ENCODE assay signal across 8 cellular contexts in the genomic region with DNA sequence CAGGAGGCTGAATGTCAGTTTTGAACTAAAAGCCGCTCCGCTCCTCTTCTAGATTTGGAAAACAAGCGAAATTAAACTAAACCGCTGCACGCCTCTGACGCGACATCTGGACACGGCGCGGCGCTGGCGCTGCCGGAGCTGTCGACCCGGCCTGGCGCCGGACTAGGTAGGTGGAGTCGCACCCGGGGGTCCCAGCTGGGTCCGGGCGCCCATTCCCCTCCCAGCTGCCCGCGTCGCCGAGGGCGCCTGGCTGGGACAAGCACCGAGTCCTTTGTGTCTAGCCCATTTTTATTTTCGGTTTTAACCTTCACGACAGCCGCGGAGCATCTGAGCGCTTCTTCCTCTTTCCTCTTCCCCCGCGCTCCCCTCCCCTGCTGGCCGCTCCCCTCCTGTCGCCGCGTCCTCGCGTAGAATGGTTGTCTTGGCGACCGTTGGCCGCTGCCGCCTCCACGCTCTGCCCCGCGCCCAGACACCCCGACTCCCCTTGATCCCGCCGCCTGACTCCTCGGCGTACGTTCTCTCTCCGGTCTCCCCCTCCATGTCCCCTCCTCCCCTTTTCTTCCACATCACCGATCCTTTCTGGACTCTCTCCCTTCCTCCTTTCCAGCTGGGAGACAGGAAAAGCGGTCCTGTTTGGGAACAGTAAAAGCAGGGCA. TPM values are rescaled to one million over a fixed set of nuclear protein-coding genes. Genes with fewer than 3 reads are reported as not detected.
DNase-seq lines count a peak whose midpoint lies in the region; ATAC-seq, FAIRE-seq and TF ChIP-seq lines count a peak whose summit lies in the region.

No MANE protein-coding gene starts in this region.

- peak in 2 of 3 experiments; percentile 4 to 46 for TF ChIP-seq CTCF in keratinocyte (optimal IDR thresholded peaks at IDR 0.05 in 1 of 3, IDR thresholded peaks at IDR 0.05 in 1 of 3, conservative IDR thresholded peaks at IDR 0.05 in 1 of 3; ENCODE audit: extremely low read depth in 1 of 3, insufficient read depth in 2 of 3, low read length in 3 of 3)
- TF ChIP-seq CTCF in D721Med (IDR thresholded peaks at IDR 0.05; ENCODE audit: insufficient read depth, missing control alignments) = no peak

- peaks cover 29% of the 10 kb centered on the region for H3K79me2 ChIP-seq in keratinocyte (ENCODE audit: control insufficient read depth, insufficient read depth, low read length)

- dilution Hi-C loops in keratinocyte (cut with MboI; ENCODE audit: extremely low pct_ligation_motif_present, low sequenced_read_pairs) = no loop called here

- no peaks in the 10 kb centered on the region for H3K27me3 ChIP-seq in keratinocyte (ENCODE audit: control insufficient read depth, extremely low read depth, insufficient read depth, low read length)

- H3K4me1 ChIP-seq in keratinocyte (ENCODE audit: control insufficient read depth, extremely low read depth, insufficient read depth, low read length) = peaks cover 22% of the 10 kb centered on the region

- H3K4me3 ChIP-seq in keratinocyte (ENCODE audit: control insufficient read depth in 2 of 3, extremely low read depth in 1 of 3, insufficient read depth in 2 of 3, low read depth in 1 of 3, low read length in 3 of 3) = peak overlapping the region; percentile 84 to 96 (median 91)

- no peaks in the 10 kb centered on the region for H3K9me3 ChIP-seq in keratinocyte (ENCODE audit: control insufficient read depth, low read depth, low read length)

- peak; percentile 88 for ATAC-seq in GM18498 (IDR thresholded peaks at IDR 0.05; ENCODE audit: unreplicated experiment)
- peak; percentile 81 for ATAC-seq in HG02610 (IDR thresholded peaks at IDR 0.05; ENCODE audit: unreplicated experiment)

- no peaks in the 10 kb centered on the region for H4K20me1 ChIP-seq in keratinocyte (ENCODE audit: control insufficient read depth, extremely low read depth, insufficient read depth, low read length)

- H3K27ac ChIP-seq in caudate nucleus (ENCODE audit: low read depth, low read length) = peak overlapping the region; percentile 19
- H3K27ac ChIP-seq in keratinocyte (ENCODE audit: control insufficient read depth, insufficient read depth, low read length) = peak overlapping the region; percentile 88

- peak overlapping the region; percentile 100 for H2AFZ ChIP-seq in keratinocyte (ENCODE audit: control insufficient read depth, low read length)

- FAIRE-seq in keratinocyte (lab: Jason Lieb, UNC) (peak; percentile 71), D721Med (lab: Jason Lieb, UNC) (no peak)

- DNase-seq in NCI-H1105 treated with DMSO at 0.1 percent for 48 hours (lab: John Stamatoyannopoulos, UW) (peak; percentile 65), T-helper 9 cell (peak; percentile 71), caudate nucleus (lab: John Stamatoyannopoulos, UW) (peak in 23 of 61 donors; percentile 18 to 59 (median 34)), keratinocyte (ENCODE audit: low read depth, low spot score) (no peak), D721Med (ENCODE audit: insufficient read length, low spot score) (no peak)
- DNase-seq in stimulated activated CD4-positive, alpha-beta T cell treated with anti-CD3 and anti-CD28 coated beads, Interleukin-15, amount 100 ng/mL, for 1 hour (ENCODE audit: low read depth in 1 of 2, low spot score in 1 of 2) = peak; percentile 41 to 46

- H3K36me3 ChIP-seq in keratinocyte (ENCODE audit: control insufficient read depth in 2 of 2, extremely low read depth in 1 of 2, insufficient read depth in 2 of 2, low read length in 2 of 2) = no peaks in the 10 kb centered on the region

- peak overlapping the region; percentile 92 for H3K9ac ChIP-seq in keratinocyte (ENCODE audit: control insufficient read depth, extremely low read depth, insufficient read depth, low read length)

- peak overlapping the region; percentile 82 for H3K4me2 ChIP-seq in keratinocyte (ENCODE audit: control insufficient read depth, extremely low read depth, insufficient read depth, low read depth, low read length)

- no peaks in the 10 kb centered on the region for H3K9me1 ChIP-seq in keratinocyte (ENCODE audit: control insufficient read depth, extremely low read depth, insufficient read depth, low read length)

RNA-seq across cellular contexts. Expression of a gene that starts 0.5 kb away (rescaled TPM):
- 0.61 to 1.4 TPM (median 1.1 TPM) in 3 replicates for polyA plus RNA-seq in keratinocyte
- polyA plus RNA-seq in keratinocyte (2011; ENCODE audit: low read depth) = 0.47 TPM
- polyA plus RNA-seq in keratinocyte (2011; cell fraction: cytosol; rRNA removed) = 0.35 and 0.73 TPM in 2 replicates
- 1.9 and 2.1 TPM in 2 replicates for polyA plus RNA-seq in keratinocyte (2011; cell fraction: nucleus; rRNA removed)
- 0.33 and 0.52 TPM in 2 replicates for polyA plus RNA-seq in keratinocyte (2012; ENCODE audit: low replicate concordance)
- 1.4 to 2.5 TPM in 2 of 3 replicates, not detected in the other for polyA minus RNA-seq in keratinocyte
- polyA minus RNA-seq in keratinocyte (2011; cell fraction: cytosol; rRNA and poly(A)+ RNA removed) = not detected
- polyA minus RNA-seq in keratinocyte (2011; cell fraction: nucleus; rRNA and poly(A)+ RNA removed) = 2.3 and 5.0 TPM in 2 replicates

RNA-seq across cellular contexts. Expression of a gene that starts 0.9 kb away (rescaled TPM):
- 65.1 to 125 TPM (median 65.3 TPM) in 3 replicates for polyA plus RNA-seq in keratinocyte
- 6.5 TPM for polyA plus RNA-seq in keratinocyte (2011; ENCODE audit: low read depth)
- 80.4 and 163 TPM in 2 replicates for polyA plus RNA-seq in keratinocyte (2011; cell fraction: cytosol; rRNA removed)
- polyA plus RNA-seq in keratinocyte (2011; cell fraction: nucleus; rRNA removed) = 46.8 and 77.8 TPM in 2 replicates
- 48.9 and 98.0 TPM in 2 replicates for polyA plus RNA-seq in keratinocyte (2012; ENCODE audit: low replicate concordance)
- polyA minus RNA-seq in keratinocyte = 7.4 to 19.5 TPM (median 14.6 TPM) in 3 replicates
- polyA minus RNA-seq in keratinocyte (2011; cell fraction: cytosol; rRNA and poly(A)+ RNA removed) = 207 TPM
- polyA minus RNA-seq in keratinocyte (2011; cell fraction: nucleus; rRNA and poly(A)+ RNA removed) = 23.7 and 31.8 TPM in 2 replicates

RNA-seq across cellular contexts. Expression of a gene that starts 14.0 kb away (rescaled TPM):
- polyA plus RNA-seq in keratinocyte = 17.9 to 34.3 TPM (median 19.9 TPM) in 3 replicates
- 48.0 TPM for polyA plus RNA-seq in keratinocyte (2011; ENCODE audit: low read depth)
- 19.5 and 25.4 TPM in 2 replicates for polyA plus RNA-seq in keratinocyte (2011; cell fraction: cytosol; rRNA removed)
- 70.7 and 78.3 TPM in 2 replicates for polyA plus RNA-seq in keratinocyte (2011; cell fraction: nucleus; rRNA removed)
- 15.3 and 67.4 TPM in 2 replicates for polyA plus RNA-seq in keratinocyte (2012; ENCODE audit: low replicate concordance)
- 5.9 to 22.6 TPM (median 17.3 TPM) in 3 replicates for polyA minus RNA-seq in keratinocyte
- polyA minus RNA-seq in keratinocyte (2011; cell fraction: cytosol; rRNA and poly(A)+ RNA removed) = 22.6 TPM
- polyA minus RNA-seq in keratinocyte (2011; cell fraction: nucleus; rRNA and poly(A)+ RNA removed) = 29.0 and 38.3 TPM in 2 replicates

Comparison
In these comparisons a context has a peak if more than half of its experiments do, and no peak if none do; other contexts are left out.
1. DNase-seq: peak in NCI-H1105 treated with DMSO at 0.1 percent for 48 hours (single experiment), T-helper 9 cell (single experiment) and stimulated activated CD4-positive, alpha-beta T cell treated with anti-CD3 and anti-CD28 coated beads, Interleukin-15, amount 100 ng/mL, for 1 hour (2 of 2); none in keratinocyte (single experiment) and D721Med (single experiment).